8 cellular contexts compared by ENCODE assay signal in genomic region chr17:47188799-47189731, GRCh38.
A peak's percentile ranks its signal among the peaks of the same experiment; 100 is the strongest.
DNase-seq lines count a peak whose midpoint lies in the region; ATAC-seq and FAIRE-seq lines count a peak whose summit lies in the region.

TSS of gene CDC27 (minus strand) at chr17:47189295. CDS start at chr17:47189172, 123 bp downstream.

- peaks cover 37 to 47% of the 10 kb centered on the region in 2 donors for H3K4me1 Mint-ChIP-seq in effector memory CD8-positive, alpha-beta T cell (ENCODE audit: low read depth in 2 of 2)

- peak within 1 kb of the TSS; percentile 96 to 98 for H3K27ac Mint-ChIP-seq in effector memory CD8-positive, alpha-beta T cell

- peaks cover 16% of the 10 kb centered on the region for H3K36me3 Mint-ChIP-seq in effector memory CD8-positive, alpha-beta T cell (ENCODE audit: insufficient read depth)

- H3K9me3 Mint-ChIP-seq in effector memory CD8-positive, alpha-beta T cell = no peaks in the 10 kb centered on the region

- peak within 1 kb of the TSS; percentile 95 to 96 for H3K4me3 Mint-ChIP-seq in effector memory CD8-positive, alpha-beta T cell

- peak; percentile 83 for ATAC-seq in GM21367 (IDR thresholded peaks at IDR 0.05; ENCODE audit: unreplicated experiment)
- ATAC-seq in effector memory CD8-positive, alpha-beta T cell (replicated peaks) = peak; percentile 91

- FAIRE-seq in HTR-8/SVneo (lab: Jason Lieb, UNC) = peak; percentile 100

- no peaks in the 10 kb centered on the region for H3K27me3 Mint-ChIP-seq in effector memory CD8-positive, alpha-beta T cell

- DNase-seq in COLO829 (ENCODE audit: low spot score) (peak; percentile 99), HTR-8/SVneo (ENCODE audit: insufficient read length, low spot score) (peak; percentile 99), NOMO-1 treated with dmso at 0.1 percent for 144 hours (lab: John Stamatoyannopoulos, UW; ENCODE audit: unreplicated experiment) (peak; percentile 98), medulla oblongata (ENCODE audit: extremely low spot score) (peak; percentile 99)
- DNase-seq in activated CD8-positive, alpha-beta memory T cell treated with anti-CD3 and anti-CD28 coated beads for 48 hours (ENCODE audit: low read depth in 2 of 3, low spot score in 2 of 3) = peak; percentile 97 to 100 (median 100)
- peak; percentile 100 for DNase-seq in effector memory CD8-positive, alpha-beta T cell
- DNase-seq in stimulated activated CD8-positive, alpha-beta memory T cell treated with anti-CD3 and anti-CD28 coated beads, Interleukin-12 subunit alpha, Interleukin-12 subunit beta, amount 100 ng/mL, for 1 hour (ENCODE audit: low read depth) = peak; percentile 100

Comparison
In these comparisons a context has a peak if more than half of its experiments do, and no peak if none do; other contexts are left out.
1. Peak in every context shown above with its lines: DNase-seq and ATAC-seq.